ENCODE assay signal across 8 cellular contexts in the genomic region with DNA sequence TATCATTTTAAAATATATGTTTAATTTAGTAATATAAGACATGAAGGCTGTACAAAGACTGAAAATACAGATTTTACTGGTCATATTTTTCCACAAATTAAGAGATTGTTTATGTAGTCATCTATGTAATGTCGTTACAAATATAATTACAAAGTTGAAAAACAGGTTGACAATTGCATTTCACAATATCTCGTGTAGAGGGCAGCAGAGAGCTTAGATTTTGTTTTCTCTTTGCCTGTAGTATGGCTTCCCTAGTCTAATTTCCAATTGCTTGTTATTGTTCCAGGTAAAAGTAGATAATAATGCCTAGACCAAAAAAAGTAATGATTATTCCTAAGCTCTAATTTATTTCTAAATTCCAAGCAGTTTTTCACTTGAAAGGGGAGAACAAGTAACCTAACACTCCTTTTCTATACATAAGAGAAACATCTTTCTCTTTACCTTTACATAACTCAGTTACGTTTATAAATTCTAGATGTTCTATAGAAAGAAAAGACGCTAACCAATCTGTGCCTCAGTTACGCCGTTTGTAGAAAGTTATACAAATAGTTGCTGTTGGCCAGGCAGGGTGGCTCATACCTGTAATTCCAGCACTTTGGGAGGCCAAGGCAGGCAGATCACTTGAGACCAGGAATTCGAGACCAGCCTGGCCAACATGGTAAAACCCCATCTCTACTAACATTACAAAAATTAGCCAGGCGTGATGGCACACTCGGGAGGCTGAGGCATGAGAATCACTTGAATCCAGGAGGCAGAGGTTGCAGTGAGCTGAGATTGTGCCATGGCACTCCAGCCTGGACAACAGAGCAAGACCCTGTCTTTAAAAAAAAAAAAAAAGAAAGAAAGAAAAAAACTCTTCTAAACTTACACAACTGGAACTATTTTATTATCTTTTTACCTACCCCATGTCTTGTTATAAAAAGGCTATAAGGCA. TPM values are rescaled to one million over a fixed set of nuclear protein-coding genes. Genes with fewer than 3 reads are reported as not detected.
DNase-seq lines count a peak whose midpoint lies in the region; ATAC-seq, FAIRE-seq and TF ChIP-seq lines count a peak whose summit lies in the region.

No MANE protein-coding gene starts in this region.

- no peaks in the 10 kb centered on the region for H3K36me3 ChIP-seq in heart left ventricle
- peaks cover 1 to 3% of the 10 kb centered on the region in 2 donors for H3K36me3 ChIP-seq in aorta (ENCODE audit: control insufficient read depth in 1 of 2, insufficient read depth in 2 of 2, low read length in 1 of 2)

- H3K27me3 ChIP-seq in heart left ventricle (no peaks in the 10 kb centered on the region), right cardiac atrium (ENCODE audit: control insufficient read depth, insufficient read depth) (no peaks in the 10 kb centered on the region), foreskin keratinocyte (no peaks in the 10 kb centered on the region), aorta (ENCODE audit: control insufficient read depth in 1 of 2, insufficient read depth in 2 of 2, low read length in 1 of 2) (no peaks in the 10 kb centered on the region)

- intact Hi-C loops in heart left ventricle (cut with DNase I) = loop anchor here (1.0 to 10.0 kb wide), 5 partner anchors 102 to 432 kb away; no protein-coding TSS in a partner anchor
- intact Hi-C loops in right cardiac atrium (cut with DNase I) = loop anchor here in 3 of 4 donors (2.0 to 5.0 kb wide), 2 partner anchors 180 kb away; no protein-coding TSS in a partner anchor
- intact Hi-C loops in aorta (cut with DNase I) = loop anchor here (5.0 to 10.0 kb wide), 2 partner anchors 180 to 432 kb away; no protein-coding TSS in a partner anchor

- FAIRE-seq in GM12891 (lab: Jason Lieb, UNC) = no peak

- no peak for ATAC-seq in heart left ventricle
- ATAC-seq in right cardiac atrium = no peak
- ATAC-seq in foreskin keratinocyte = no peak
- no peak for ATAC-seq in aorta (ENCODE audit: low FRiP score)

- H3K27ac ChIP-seq in heart left ventricle = no peak overlapping the region
- no peak overlapping the region for H3K27ac ChIP-seq in right cardiac atrium (ENCODE audit: low read length)
- peak overlapping the region; percentile 77 for H3K27ac ChIP-seq in VCaP
- H3K27ac ChIP-seq in foreskin keratinocyte = no peak overlapping the region
- H3K27ac ChIP-seq in aorta (ENCODE audit: low read depth in 1 of 2, low read length in 2 of 2) = no peak overlapping the region

- H3K9me3 ChIP-seq in heart left ventricle (no peaks in the 10 kb centered on the region), right cardiac atrium (ENCODE audit: control insufficient read depth, low read length) (no peaks in the 10 kb centered on the region), aorta (ENCODE audit: control insufficient read depth, low read length) (no peaks in the 10 kb centered on the region)

- H3K4me3 ChIP-seq in heart left ventricle (no peak overlapping the region), right cardiac atrium (ENCODE audit: low read length) (no peak overlapping the region), NB4 (ENCODE audit: low read depth, low read length) (no peak overlapping the region), aorta (ENCODE audit: low read length in 2 of 2) (no peak overlapping the region)

- H3K4me1 ChIP-seq in heart left ventricle (peaks cover 0 to 13% (median 5%) of the 10 kb centered on the region in 12 donors), right cardiac atrium (ENCODE audit: control insufficient read depth, insufficient read depth, low read length) (no peaks in the 10 kb centered on the region), foreskin keratinocyte (peaks cover 4% of the 10 kb centered on the region), aorta (ENCODE audit: control insufficient read depth in 1 of 2, insufficient read depth in 2 of 2, low read length in 2 of 2) (peaks cover 0 to 8% of the 10 kb centered on the region in 2 donors)

- 65 to 74% (median 68%) methylated on average over 9 of the region's 9 CpGs for WGBS in heart left ventricle, 4 donors
- 69% methylated on average over 9 of the region's 9 CpGs for WGBS in right cardiac atrium
- WGBS in aorta, 2 donors = 48 to 49% methylated on average over 9 of the region's 9 CpGs

- no peak for TF ChIP-seq POLR2A in heart left ventricle (IDR thresholded peaks at IDR 0.05)
- TF ChIP-seq POLR2A in NB4 (IDR thresholded peaks at IDR 0.05; ENCODE audit: extremely low read depth, insufficient read length) = no peak
- TF ChIP-seq POLR2A in GM12891 (IDR thresholded peaks at IDR 0.05; ENCODE audit: low read depth, low read length) = no peak

- TF ChIP-seq CTCF in heart left ventricle (IDR thresholded peaks at IDR 0.05) (peak; percentile 64 to 88 (median 79)), NB4 (IDR thresholded peaks at IDR 0.05; ENCODE audit: low read depth, low read length) (peak; percentile 28), VCaP (conservative IDR thresholded peaks at IDR 0.05) (peak; percentile 81), foreskin keratinocyte (conservative IDR thresholded peaks at IDR 0.05) (peak; percentile 89)

- DNase-seq in heart left ventricle (no peak), right cardiac atrium (no peak), NB4 (ENCODE audit: low read depth) (peak; percentile 51), foreskin keratinocyte (peak in 1 of 2 donors; percentile 55), renal cortical epithelial cell (ENCODE audit: low read depth) (peak; percentile 65), aorta (no peak), GM12891 (ENCODE audit: insufficient read length, low spot score) (no peak)

TF ChIP-seq in GM12891, 5 proteins besides CTCF, POLR2A, EP300 and RAD21:
- TF ChIP-seq POU2F2 (IDR thresholded peaks at IDR 0.05; ENCODE audit: low read depth, low read length) (no peak), POLR2AphosphoS5 (IDR thresholded peaks at IDR 0.05; ENCODE audit: low read depth, low read length) (no peak), TAF1 (IDR thresholded peaks at IDR 0.05; ENCODE audit: low read depth, low read length) (no peak), SPI1 (IDR thresholded peaks at IDR 0.05; ENCODE audit: low read depth, low read length) (no peak), PAX5 (IDR thresholded peaks at IDR 0.05; ENCODE audit: insufficient read depth, low read length, severe bottlenecking) (no peak)

RNA-seq across cellular contexts. Expression of a gene that starts 30.0 kb away (rescaled TPM):
- 10 to 100 TPM; 12.7 to 29.5 (median 15.8) TPM for total RNA-seq in heart left ventricle
- polyA plus RNA-seq in heart left ventricle = 1 to 10 TPM; 5.6 to 7.0 TPM
- 10 to 100 TPM; 16.2 to 26.6 (median 20.8) TPM for total RNA-seq in right cardiac atrium
- 6.7 TPM for polyA plus RNA-seq in right cardiac atrium
- total RNA-seq in foreskin keratinocyte = 164 and 203 TPM in 2 replicates
- 63.4 and 64.3 TPM in 2 replicates for polyA plus RNA-seq in foreskin keratinocyte
- total RNA-seq in renal cortical epithelial cell = 39.6 and 109 TPM in 2 replicates
- 100 to 1,000 TPM; 266 to 451 TPM for total RNA-seq in aorta
- polyA plus RNA-seq in aorta = 100 to 1,000 TPM in 1 of 2 donors, 10 to 100 TPM in 1; 76.2 to 240 TPM
- 11.7 TPM for polyA plus RNA-seq in GM12891 (2012; ENCODE audit: low read depth, missing spikeins)

RNA-seq across cellular contexts. Expression of a gene that starts 37.7 kb away (rescaled TPM):
- total RNA-seq in heart left ventricle (1 to 10 TPM in 1 of 9 donors, under 1 TPM in 8; 0.12 to 2.8 (median 0.40) TPM), right cardiac atrium (1 to 10 TPM in 3 of 4 donors, under 1 TPM in 1; 0.66 to 1.7 (median 1.0) TPM), foreskin keratinocyte (0.60 and 1.1 TPM in 2 replicates), renal cortical epithelial cell (0.35 and 1.7 TPM in 2 replicates), aorta (not detected)
- polyA plus RNA-seq in heart left ventricle (under 1 TPM; 0.22 to 0.27 TPM), right cardiac atrium (0.43 TPM), foreskin keratinocyte (0.35 and 1.0 TPM in 2 replicates), aorta (10 to 100 TPM in 1 of 2 donors, under 1 TPM in 1; 0.28 to 10.6 TPM)
- polyA plus RNA-seq in GM12891 (2012; ENCODE audit: low read depth, missing spikeins) = not detected

RNA-seq across cellular contexts. Expression of a gene that starts 57.0 kb away (rescaled TPM):
- total RNA-seq in heart left ventricle = not detected
- not detected for polyA plus RNA-seq in heart left ventricle
- total RNA-seq in right cardiac atrium = not detected
- not detected for polyA plus RNA-seq in right cardiac atrium
- total RNA-seq in foreskin keratinocyte = 2.4 and 65.7 TPM in 2 replicates
- 2.1 and 104 TPM in 2 replicates for polyA plus RNA-seq in foreskin keratinocyte
- not detected in 2 replicates for total RNA-seq in renal cortical epithelial cell
- not detected for total RNA-seq in aorta
- polyA plus RNA-seq in aorta = not detected
- not detected for polyA plus RNA-seq in GM12891 (2012; ENCODE audit: low read depth, missing spikeins)

Comparison
In these comparisons a context has a peak if more than half of its experiments do, and no peak if none do; other contexts are left out.
1. DNase-seq: peak in NB4 (single experiment) and renal cortical epithelial cell (single experiment); none in heart left ventricle (0 of 5), right cardiac atrium (0 of 3), aorta (0 of 2) and GM12891 (single experiment).
2. CTCF ChIP-seq: peak in every context shown above with its lines; median percentile 89 in foreskin keratinocyte; 81 in VCaP; 79 in heart left ventricle; 28 in NB4.